Comparison of ENCODE assay signal across 13 cellular contexts in the genomic region with DNA sequence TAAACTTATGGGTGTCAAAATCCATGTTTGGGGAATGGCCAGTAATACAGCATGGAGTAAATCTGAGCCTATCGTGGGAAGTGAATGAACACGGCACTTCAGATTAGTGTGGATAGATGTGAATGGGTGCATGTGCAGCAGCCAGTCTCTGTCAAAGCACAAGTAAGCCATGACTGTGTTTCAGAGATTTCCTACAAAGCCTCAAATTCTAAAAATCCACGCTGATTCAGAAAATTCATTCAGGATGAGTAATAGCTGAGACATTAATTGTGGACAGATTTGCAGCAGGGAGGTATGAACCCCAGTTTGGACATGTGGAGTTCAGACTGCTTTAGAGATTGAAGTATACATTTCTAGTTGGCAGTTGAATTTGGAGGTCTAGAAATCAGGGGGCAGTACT.
A peak's percentile ranks its signal among the peaks of the same experiment; 100 is the strongest.
DNase-seq lines count a peak whose midpoint lies in the region; TF ChIP-seq lines count a peak whose summit lies in the region.
"Had no signal": no experiment of that assay in that cellular context is flagged by ENCODE, and none has a peak within 500 bp of the region (broad histone marks: within the 10 kb centered on the region; RNA-seq: fewer than 3 reads in every experiment).

No MANE protein-coding gene starts in this region.

- no peak overlapping the region for H2BK12ac ChIP-seq in trophoblast cell (ENCODE audit: low read length)

- no peaks in the 10 kb centered on the region for H3K27me3 Mint-ChIP-seq in immature natural killer cell (ENCODE audit: low read depth in 3 of 3)

- no peak overlapping the region for H3K14ac ChIP-seq in trophoblast cell (ENCODE audit: low read length)

- no peak overlapping the region for H4K12ac ChIP-seq in trophoblast cell (ENCODE audit: low read depth, low read length)

- H3K9me3 ChIP-seq in SK-N-SH = no peaks in the 10 kb centered on the region
- no peaks in the 10 kb centered on the region for H3K9me3 ChIP-seq in trophoblast cell (ENCODE audit: insufficient read depth, low read depth, low read length)

- H3K36me3 Mint-ChIP-seq in immature natural killer cell = peaks cover 0 to 2% (median 0%) of the 10 kb centered on the region in 3 donors

- peaks cover 49 to 96% of the 10 kb centered on the region in 2 donors for H3K4me1 Mint-ChIP-seq in immature natural killer cell

- TF ChIP-seq CTCF in SK-N-SH (IDR thresholded peaks at IDR 0.05) (no peak), fibroblast of the aortic adventitia (IDR thresholded peaks at IDR 0.05; ENCODE audit: insufficient read depth, low read length) (no peak)

- H4K8ac ChIP-seq in trophoblast cell (ENCODE audit: low read depth, low read length) = no peak overlapping the region

- H3K27ac ChIP-seq in SK-N-SH (ENCODE audit: low read depth in 2 of 2, low read length in 1 of 2) (peak overlapping the region; percentile 28 to 68; a peak in 3 of 4 replicates), trophoblast cell (ENCODE audit: low read depth, low read length) (no peak overlapping the region), substantia nigra (ENCODE audit: low read depth, low read length, poor library complexity, severe bottlenecking) (no peak overlapping the region)

- H3K4me3 Mint-ChIP-seq in immature natural killer cell = no peak overlapping the region

- H3K27me3 ChIP-seq in SK-N-SH (ENCODE audit: insufficient read depth) (no peaks in the 10 kb centered on the region), trophoblast cell (ENCODE audit: insufficient read depth, low read length) (no peaks in the 10 kb centered on the region)

- H3K4me3 ChIP-seq in SK-N-SH (ENCODE audit: low read depth in 2 of 2, low read length in 1 of 2) (peak overlapping the region in 1 of 2 experiments; percentile 0; a peak in 1 of 4 replicates), fibroblast of the aortic adventitia (ENCODE audit: low read depth, low read length) (no peak overlapping the region), trophoblast cell (ENCODE audit: low read depth, low read length) (no peak overlapping the region)
- H3K4me3 ChIP-seq: skin epidermis had no signal

- no peak overlapping the region for H3K18ac ChIP-seq in trophoblast cell (ENCODE audit: low read length)

- H2AFZ ChIP-seq in SK-N-SH (ENCODE audit: low read depth) = no peak overlapping the region
- no peak overlapping the region for H2AFZ ChIP-seq in trophoblast cell (ENCODE audit: insufficient read depth, low read length, poor library complexity)

- peak in 1 of 2 experiments; percentile 61; a peak in 1 of 4 replicates for TF ChIP-seq EP300 in SK-N-SH (IDR thresholded peaks at IDR 0.05; ENCODE audit: borderline replicate concordance in 1 of 2, low read depth in 1 of 2, low read length in 1 of 2)

- 15% methylated on average over 3 of the region's 3 CpGs for WGBS in SK-N-SH (ENCODE audit: low lambda C conversion rate)
- no CpG with 5 or more reads among the region's 3 CpGs for WGBS in trophoblast cell (ENCODE audit: extremely low coverage, insufficient coverage, insufficient read length)

- peaks cover 65% of the 10 kb centered on the region for H4K20me1 ChIP-seq in SK-N-SH (ENCODE audit: insufficient read depth)

- H3K79me1 ChIP-seq in trophoblast cell (ENCODE audit: low read length) = no peaks in the 10 kb centered on the region

- H3K36me3 ChIP-seq in SK-N-SH (replicated peaks in 1 of 2; ENCODE audit: control insufficient read depth in 1 of 2, insufficient read depth in 2 of 2, low read length in 1 of 2) (no peaks in the 10 kb centered on the region), trophoblast cell (ENCODE audit: control insufficient read depth in 1 of 2, insufficient read depth in 2 of 2, low read length in 2 of 2) (peaks cover 0 to under 1% of the 10 kb centered on the region in 2 experiments)

- DNase-seq in ELR (ENCODE audit: low read depth) = peak; percentile 96
- DNase-seq in SK-N-SH = no peak
- peak; percentile 83 for DNase-seq in fibroblast of the aortic adventitia (ENCODE audit: low read depth)
- peak in 1 of 2 donors; percentile 68 for DNase-seq in trophoblast cell
- DNase-seq in DMS79 (lab: John Stamatoyannopoulos, UW) = no peak
- DNase-seq in stimulated activated naive CD4-positive, alpha-beta T cell treated with Interleukin-2 at 50 U/mL for 16 hours (lab: John Stamatoyannopoulos, UW) = no peak
- DNase-seq in immature natural killer cell = no peak
- no peak for DNase-seq in substantia nigra (lab: John Stamatoyannopoulos, UW)
- DNase-seq: activated effector memory CD4-positive, alpha-beta T cell treated with Interleukin-2 at 50 U/mL for 16 hours; effector CD8-positive, alpha-beta T cell; H7; NCI-H187 had no signal

- H3K79me2 ChIP-seq in SK-N-SH (ENCODE audit: insufficient read depth) (peaks cover 93% of the 10 kb centered on the region), trophoblast cell (ENCODE audit: control insufficient read depth, insufficient read depth, low read length, poor library complexity) (no peaks in the 10 kb centered on the region)

- no peak overlapping the region for H2BK5ac ChIP-seq in trophoblast cell (ENCODE audit: low read depth, low read length, poor library complexity)

- no peaks in the 10 kb centered on the region for H3K9me3 Mint-ChIP-seq in immature natural killer cell

- POLR2A ChIA-PET in SK-N-SH (lab: Yijun Ruan, JAX) = no interaction called here

- H3K9ac ChIP-seq in SK-N-SH (no peak overlapping the region; the same call in 1 of the 2 replicates), trophoblast cell (ENCODE audit: low read length) (no peak overlapping the region)

- H3K23ac ChIP-seq in trophoblast cell (ENCODE audit: low read length) = no peak overlapping the region

- H3K9me2 ChIP-seq in SK-N-SH = no peaks in the 10 kb centered on the region

- H3K4me2 ChIP-seq in SK-N-SH (peak overlapping the region; percentile 30; the same call in 1 of the 2 replicates), trophoblast cell (ENCODE audit: low read length) (no peak overlapping the region)

- CTCF ChIA-PET in SK-N-SH (lab: Yijun Ruan, JAX) = no interaction called here

- TF ChIP-seq RAD21 in SK-N-SH (IDR thresholded peaks at IDR 0.05; ENCODE audit: low read length) = no peak

- H4K91ac ChIP-seq in trophoblast cell (ENCODE audit: low read depth, low read length) = no peak overlapping the region

- H2BK120ac ChIP-seq in trophoblast cell (ENCODE audit: insufficient read depth, low read length, poor library complexity) = no peak overlapping the region

- H3F3A ChIP-seq in SK-N-SH (replicated peaks; ENCODE audit: insufficient read depth) = peaks cover 27% of the 10 kb centered on the region

- H3K27ac Mint-ChIP-seq in immature natural killer cell = no peak overlapping the region

- H2AK5ac ChIP-seq in trophoblast cell (ENCODE audit: low read length) = no peak overlapping the region

- H3K4ac ChIP-seq in trophoblast cell (ENCODE audit: low read depth, low read length) = peak overlapping the region; percentile 79

- H3K4me1 ChIP-seq in SK-N-SH (ENCODE audit: control insufficient read depth in 1 of 2, insufficient read depth in 2 of 2, low read depth in 1 of 2, low read length in 1 of 2) = peaks cover 6 to 61% of the 10 kb centered on the region in 2 experiments
- H3K4me1 ChIP-seq in trophoblast cell (ENCODE audit: control insufficient read depth in 1 of 2, insufficient read depth in 2 of 2, low read length in 2 of 2) = peaks cover 3 to 6% of the 10 kb centered on the region in 2 experiments

TF ChIP-seq in SK-N-SH, 30 proteins besides CTCF, POLR2A, EP300 and RAD21 (continues in another document):
- TF ChIP-seq, protein P1, sequence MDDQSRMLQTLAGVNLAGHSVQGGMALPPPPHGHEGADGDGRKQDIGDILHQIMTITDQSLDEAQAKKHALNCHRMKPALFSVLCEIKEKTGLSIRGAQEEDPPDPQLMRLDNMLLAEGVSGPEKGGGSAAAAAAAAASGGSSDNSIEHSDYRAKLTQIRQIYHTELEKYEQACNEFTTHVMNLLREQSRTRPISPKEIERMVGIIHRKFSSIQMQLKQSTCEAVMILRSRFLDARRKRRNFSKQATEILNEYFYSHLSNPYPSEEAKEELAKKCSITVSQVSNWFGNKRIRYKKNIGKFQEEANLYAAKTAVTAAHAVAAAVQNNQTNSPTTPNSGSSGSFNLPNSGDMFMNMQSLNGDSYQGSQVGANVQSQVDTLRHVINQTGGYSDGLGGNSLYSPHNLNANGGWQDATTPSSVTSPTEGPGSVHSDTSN (IDR thresholded peaks at IDR 0.05) = peak; percentile 84
- TF ChIP-seq NFIC (IDR thresholded peaks at IDR 0.05; ENCODE audit: borderline replicate concordance) (peak; percentile 41; the same call in 1 of the 2 replicates), TCF12 (IDR thresholded peaks at IDR 0.05) (peak; percentile 93), MEF2A (IDR thresholded peaks at IDR 0.05; ENCODE audit: borderline replicate concordance, low read depth) (peak; percentile 58; the same call in 1 of the 2 replicates), FOSL2 (IDR thresholded peaks at IDR 0.05; ENCODE audit: borderline replicate concordance, low read depth) (peak; percentile 97), TEAD4 (IDR thresholded peaks at IDR 0.05; ENCODE audit: borderline replicate concordance, insufficient read depth) (peak; percentile 84), RXRA (IDR thresholded peaks at IDR 0.05; ENCODE audit: borderline replicate concordance, low read depth) (no peak; the same call in 1 of the 2 replicates), MXI1 (IDR thresholded peaks at IDR 0.05; ENCODE audit: low read depth, low read length) (no peak), SMC3 (IDR thresholded peaks at IDR 0.05; ENCODE audit: low read depth, low read length) (no peak), YY1 (IDR thresholded peaks at IDR 0.05; ENCODE audit: low read depth) (peak; percentile 40; the same call in 1 of the 2 replicates), SIN3A (IDR thresholded peaks at IDR 0.05; ENCODE audit: borderline replicate concordance, low read depth, low read length) (0 out of 2 replicates have a peak, but pooled peaks have one; percentile 58)
- TF ChIP-seq, protein P2, sequence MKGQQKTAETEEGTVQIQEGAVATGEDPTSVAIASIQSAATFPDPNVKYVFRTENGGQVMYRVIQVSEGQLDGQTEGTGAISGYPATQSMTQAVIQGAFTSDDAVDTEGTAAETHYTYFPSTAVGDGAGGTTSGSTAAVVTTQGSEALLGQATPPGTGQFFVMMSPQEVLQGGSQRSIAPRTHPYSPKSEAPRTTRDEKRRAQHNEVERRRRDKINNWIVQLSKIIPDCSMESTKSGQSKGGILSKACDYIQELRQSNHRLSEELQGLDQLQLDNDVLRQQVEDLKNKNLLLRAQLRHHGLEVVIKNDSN (IDR thresholded peaks at IDR 0.05; ENCODE audit: borderline replicate concordance, low read depth) = peak; percentile 14; the same call in 1 of the 2 replicates
- TF ChIP-seq, protein P3, sequence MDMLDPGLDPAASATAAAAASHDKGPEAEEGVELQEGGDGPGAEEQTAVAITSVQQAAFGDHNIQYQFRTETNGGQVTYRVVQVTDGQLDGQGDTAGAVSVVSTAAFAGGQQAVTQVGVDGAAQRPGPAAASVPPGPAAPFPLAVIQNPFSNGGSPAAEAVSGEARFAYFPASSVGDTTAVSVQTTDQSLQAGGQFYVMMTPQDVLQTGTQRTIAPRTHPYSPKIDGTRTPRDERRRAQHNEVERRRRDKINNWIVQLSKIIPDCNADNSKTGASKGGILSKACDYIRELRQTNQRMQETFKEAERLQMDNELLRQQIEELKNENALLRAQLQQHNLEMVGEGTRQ (IDR thresholded peaks at IDR 0.05; ENCODE audit: borderline replicate concordance, low read depth, low read length) = no peak

Comparison
In these comparisons a context has a peak if more than half of its experiments do, and no peak if none do; other contexts are left out.
1. DNase-seq: peak in ELR (single experiment) and fibroblast of the aortic adventitia (single experiment); none in SK-N-SH (single experiment), DMS79 (single experiment), stimulated activated naive CD4-positive, alpha-beta T cell treated with Interleukin-2 at 50 U/mL for 16 hours (single experiment), immature natural killer cell (0 of 3) and substantia nigra (0 of 49).
2. H3K27ac ChIP-seq: peak in SK-N-SH (2 of 2); none in trophoblast cell (single experiment) and substantia nigra (single experiment).